In genomic region chr4:139669859-139670258, GRCh38 we compare ENCODE assay signal across 17 cellular contexts. TPM values are rescaled to one million over a fixed set of nuclear protein-coding genes. Genes with fewer than 3 reads are reported as not detected.
DNase-seq lines count a peak whose midpoint lies in the region; ATAC-seq and TF ChIP-seq lines count a peak whose summit lies in the region.
"Had no signal": no experiment of that assay in that cellular context is flagged by ENCODE, and none has a peak within 500 bp of the region (broad histone marks: within the 10 kb centered on the region; RNA-seq: fewer than 3 reads in every experiment).

No MANE protein-coding gene starts in this region.

- no peaks in the 10 kb centered on the region for H3K36me3 Mint-ChIP-seq in stimulated activated effector memory CD8-positive, alpha-beta T cell treated with anti-CD3 and anti-CD28 coated beads, Interleukin-12 subunit alpha, Interleukin-12 subunit beta, amount 100 ng/mL, for 72 hours
- no peaks in the 10 kb centered on the region for H3K36me3 Mint-ChIP-seq in T-cell
- H3K36me3 Mint-ChIP-seq: IgD-negative memory B cell had no signal

- H4K20me1 ChIP-seq in hepatocyte (ENCODE audit: insufficient read depth, poor library complexity, severe bottlenecking) (no peaks in the 10 kb centered on the region), PC-3 (ENCODE audit: low read length) (no peaks in the 10 kb centered on the region)

- no peaks in the 10 kb centered on the region for H3F3A ChIP-seq in PC-3 (ENCODE audit: low read length, unreplicated experiment)

- H3K9me2 ChIP-seq in hepatocyte (replicated peaks; ENCODE audit: insufficient read depth) (no peaks in the 10 kb centered on the region), PC-3 (replicated peaks; ENCODE audit: low read length) (no peaks in the 10 kb centered on the region)

- no peaks in the 10 kb centered on the region for H3K27me3 Mint-ChIP-seq in T-cell

- H3K9me3 Mint-ChIP-seq in stimulated activated effector memory CD8-positive, alpha-beta T cell treated with anti-CD3 and anti-CD28 coated beads, Interleukin-12 subunit alpha, Interleukin-12 subunit beta, amount 100 ng/mL, for 72 hours, result no peaks in the 10 kb centered on the region
- H3K9me3 Mint-ChIP-seq in T-cell, result no peaks in the 10 kb centered on the region
- H3K9me3 Mint-ChIP-seq: CD8-positive, alpha-beta memory T cell; IgD-negative memory B cell had no signal

- BruUV-seq in PC-3 (replicated peaks; lab: Mats Ljungman, UMichigan), result no TSS peak

- H3K27ac ChIP-seq in HUES48 (ENCODE audit: low read depth, low read length) (peak overlapping the region; percentile 79), hepatocyte (peak overlapping the region; percentile 95), PC-3 (ENCODE audit: low read length) (no peak overlapping the region)
- H3K27ac ChIP-seq: PC-9, RWPE1 had no signal

- H3K36me3 ChIP-seq in HUES48 (ENCODE audit: control insufficient read depth, insufficient read depth, low read length) (no peaks in the 10 kb centered on the region), hepatocyte (replicated peaks; ENCODE audit: insufficient read depth, low read depth) (no peaks in the 10 kb centered on the region), PC-3 (ENCODE audit: low read depth, low read length) (no peaks in the 10 kb centered on the region)

- no peak overlapping the region for H3K4me3 Mint-ChIP-seq in stimulated activated effector memory CD8-positive, alpha-beta T cell treated with anti-CD3 and anti-CD28 coated beads, Interleukin-12 subunit alpha, Interleukin-12 subunit beta, amount 100 ng/mL, for 72 hours
- no peak overlapping the region for H3K4me3 Mint-ChIP-seq in T-cell
- H3K4me3 Mint-ChIP-seq: IgD-negative memory B cell had no signal

- H3K4me2 ChIP-seq in hepatocyte (peak overlapping the region; percentile 74), PC-3 (ENCODE audit: low read length) (no peak overlapping the region)
- H3K4me2 ChIP-seq: PC-9 had no signal

- H3K4me1 ChIP-seq in HUES48 (ENCODE audit: control insufficient read depth, insufficient read depth, low read length), result peaks cover 33% of the 10 kb centered on the region
- peaks cover 37% of the 10 kb centered on the region for H3K4me1 ChIP-seq in hepatocyte (ENCODE audit: insufficient read depth)
- peaks cover 16% of the 10 kb centered on the region for H3K4me1 ChIP-seq in PC-3 (ENCODE audit: insufficient read depth, low read length)

- peaks cover 77% of the 10 kb centered on the region for H3K79me2 ChIP-seq in hepatocyte
- peaks cover 40% of the 10 kb centered on the region for H3K79me2 ChIP-seq in PC-3 (ENCODE audit: low read length)

- POLR2A ChIA-PET in T-cell (lab: Charles Lee) (no interaction called here), PC-3 (lab: Charles Lee; ENCODE audit: unreplicated experiment) (no interaction called here)

- WGBS in hepatocyte (ENCODE audit: low lambda C conversion rate, missing lambda C conversion rate), result 43% methylated on average over 4 of the region's 4 CpGs

- peaks cover 17% of the 10 kb centered on the region for H3K4me1 Mint-ChIP-seq in stimulated activated effector memory CD8-positive, alpha-beta T cell treated with anti-CD3 and anti-CD28 coated beads, Interleukin-12 subunit alpha, Interleukin-12 subunit beta, amount 100 ng/mL, for 72 hours
- peaks cover 19 to 26% (median 19%) of the 10 kb centered on the region in 3 donors for H3K4me1 Mint-ChIP-seq in T-cell

- TF ChIP-seq CTCF in hepatocyte (IDR thresholded peaks at IDR 0.05; ENCODE audit: poor library complexity) (no peak), PC-3 (conservative IDR thresholded peaks at IDR 0.05; ENCODE audit: low read depth, low read length) (no peak)

- intact Hi-C loops in PC-3 (cut with micrococcal nuclease), result no loop called here

- DNase-seq in NCI-H146 treated with DMSO at 0.1 percent for 48 hours (lab: John Stamatoyannopoulos, UW; ENCODE audit: unreplicated experiment), result peak; percentile 50
- DNase-seq in hepatocyte (ENCODE audit: low spot score), result no peak
- DNase-seq in stimulated activated effector memory CD8-positive, alpha-beta T cell treated with anti-CD3 and anti-CD28 coated beads, Interleukin-12 subunit alpha, Interleukin-12 subunit beta, amount 100 ng/mL, for 72 hours (ENCODE audit: low spot score in 2 of 2), result no peak
- DNase-seq in T-cell, result no peak
- no peak for DNase-seq in PC-3
- DNase-seq in AG08395 (ENCODE audit: low spot score), result no peak
- DNase-seq: C1 segment of cervical spinal cord; CD8-positive, alpha-beta memory T cell; H7; NCI-H1105; NCI-H1694 treated with DMSO at 0.1 percent for 48 hours; NCI-H510A treated with DMSO at 0.1 percent for 48 hours; PC-9; SIG-M5 had no signal

- no peak for ATAC-seq in stimulated activated effector memory CD8-positive, alpha-beta T cell treated with anti-CD3 and anti-CD28 coated beads, Interleukin-12 subunit alpha, Interleukin-12 subunit beta, amount 100 ng/mL, for 72 hours
- no peak for ATAC-seq in T-cell (replicated peaks in 1 of 4)
- ATAC-seq in PC-3, result no peak

- H2AFZ ChIP-seq in hepatocyte, result no peak overlapping the region
- H2AFZ ChIP-seq in PC-3 (ENCODE audit: low read length), result no peak overlapping the region
- H2AFZ ChIP-seq: PC-9 had no signal

- CTCF ChIA-PET in T-cell (lab: Charles Lee) (interaction anchor here in 1 of 2 donors (0.6 kb wide), 1 partner anchor 23 kb away, joined by 4 read pairs; no protein-coding TSS in a partner anchor), PC-3 (lab: Charles Lee) (no interaction called here)

- H3K9me3 ChIP-seq in HUES48 (ENCODE audit: control insufficient read depth, insufficient read depth, low read length), result no peaks in the 10 kb centered on the region
- no peaks in the 10 kb centered on the region for H3K9me3 ChIP-seq in hepatocyte (ENCODE audit: low read depth)
- no peaks in the 10 kb centered on the region for H3K9me3 ChIP-seq in PC-3 (ENCODE audit: low read length)

- H3K9ac ChIP-seq in HUES48 (ENCODE audit: low read depth, low read length) (no peak overlapping the region), PC-3 (ENCODE audit: low read length) (no peak overlapping the region)

- H3K4me3 ChIP-seq in HUES48 (ENCODE audit: low read depth, low read length), result no peak overlapping the region
- no peak overlapping the region for H3K4me3 ChIP-seq in hepatocyte
- H3K4me3 ChIP-seq in PC-3 (ENCODE audit: low read length), result no peak overlapping the region
- H3K4me3 ChIP-seq: PC-9 had no signal

- no peaks in the 10 kb centered on the region for H3K27me3 ChIP-seq in HUES48 (ENCODE audit: control insufficient read depth, insufficient read depth, low read length)
- H3K27me3 ChIP-seq in hepatocyte, result no peaks in the 10 kb centered on the region
- H3K27me3 ChIP-seq in PC-3 (ENCODE audit: low read length), result no peaks in the 10 kb centered on the region

- peak overlapping the region; percentile 1 for H3K27ac Mint-ChIP-seq in stimulated activated effector memory CD8-positive, alpha-beta T cell treated with anti-CD3 and anti-CD28 coated beads, Interleukin-12 subunit alpha, Interleukin-12 subunit beta, amount 100 ng/mL, for 72 hours
- H3K27ac Mint-ChIP-seq in T-cell, result no peak overlapping the region

RNA-seq across cellular contexts. Expression of gene MGST2, which starts 4.2 kb away (rescaled TPM):
- total RNA-seq in hepatocyte (82.4 and 88.5 TPM in 2 replicates), T-cell (1 to 10 TPM; 1.9 to 6.2 (median 3.1) TPM), PC-3 (2014; rRNA removed) (31.6 and 39.0 TPM in 2 replicates)
- polyA plus RNA-seq in hepatocyte, result 97.9 and 108 TPM in 2 replicates
